ENCODE assay signal across 24 cellular contexts in the genomic region with DNA sequence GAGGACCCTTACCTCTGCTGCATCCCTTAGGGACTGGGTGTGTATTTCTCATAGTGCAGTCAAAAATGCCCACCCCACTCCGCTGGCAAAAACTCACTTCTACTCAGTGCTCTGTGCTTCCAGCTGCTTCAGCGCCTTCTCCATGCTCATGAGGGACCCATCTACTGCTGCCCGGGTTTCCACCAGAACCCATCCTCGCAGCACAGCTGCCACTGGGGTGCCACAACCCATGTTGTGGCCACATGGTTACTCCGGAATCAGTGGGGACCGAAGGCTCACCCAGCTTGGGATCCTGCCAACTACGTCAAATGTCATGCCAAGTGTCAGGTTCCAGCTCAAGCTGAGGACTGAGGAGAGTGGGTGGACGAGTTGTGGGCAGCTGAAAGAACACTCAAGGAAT.
"Had no signal": no experiment of that assay in that cellular context is flagged by ENCODE, and none has a peak within 500 bp of the region (broad histone marks: within the 10 kb centered on the region; RNA-seq: fewer than 3 reads in every experiment).

No MANE protein-coding gene starts in this region.

- H3K27ac ChIP-seq: colonic mucosa, epithelial cell of prostate, esophagus squamous epithelium, gastrocnemius medialis, heart left ventricle, left lung, lower lobe of right lung had no signal

- ATAC-seq: effector memory CD8-positive, alpha-beta T cell; esophagus mucosa; gastrocnemius medialis; heart left ventricle; left cardiac atrium; left lung; left ventricle myocardium superior; mucosa of descending colon had no signal

- H3K4me3 ChIP-seq: colonic mucosa, esophagus squamous epithelium, gastrocnemius medialis, heart left ventricle, left lung, lower lobe of right lung, mucosa of descending colon had no signal

- FAIRE-seq: endometrium, islet of Langerhans, keratinocyte had no signal

- H3K4me1 ChIP-seq: colonic mucosa, esophagus squamous epithelium, gastrocnemius medialis, heart left ventricle, left lung, lower lobe of right lung had no signal

- H3K27me3 ChIP-seq: colonic mucosa, esophagus squamous epithelium, gastrocnemius medialis, heart left ventricle, left lung had no signal

- DNase-seq: colonic mucosa; cortex of kidney; effector CD8-positive, alpha-beta T cell; effector memory CD8-positive, alpha-beta T cell; endodermal cell; erythroblast; esophagus squamous epithelium; foreskin fibroblast; foreskin melanocyte; gastrocnemius medialis; hippocampal formation; left cardiac atrium; left ventricle myocardium superior; lower lobe of right lung; mesenchymal stem cell; naive B cell had no signal

- H3K9me3 ChIP-seq: colonic mucosa, gastrocnemius medialis, lower lobe of right lung had no signal

- H3K36me3 ChIP-seq: colonic mucosa, esophagus squamous epithelium, gastrocnemius medialis, heart left ventricle, left lung, lower lobe of right lung had no signal
